Comparison of ENCODE assay signal across 8 cellular contexts in genomic region chr16:58393138-58393504, GRCh38. TPM values are rescaled to one million over a fixed set of nuclear protein-coding genes. Genes with fewer than 3 reads are reported as not detected.
DNase-seq lines count a peak whose midpoint lies in the region; ATAC-seq and TF ChIP-seq lines count a peak whose summit lies in the region.

No MANE protein-coding gene starts in this region.

- H3K9me3 ChIP-seq in OCI-LY7 (ENCODE audit: low read length), result peaks cover 11% of the 10 kb centered on the region; the same call in 1 of the 2 replicates
- H3K9me3 ChIP-seq in endocrine pancreas (ENCODE audit: control insufficient read depth, low read length), result no peaks in the 10 kb centered on the region

- CTCF ChIA-PET in OCI-LY7 (lab: Charles Lee; ENCODE audit: unreplicated experiment), result interaction anchor here (1.2 to 1.3 kb wide), 2 partner anchors 13 to 27 kb away, joined by 3 to 4 read pairs; no protein-coding TSS in a partner anchor

- no TSS peak for BruUV-seq in OCI-LY7 (replicated peaks; lab: Mats Ljungman, UMichigan)

- no peaks in the 10 kb centered on the region for H4K20me1 ChIP-seq in OCI-LY7 (ENCODE audit: insufficient read depth, low read length)

- peaks cover 32% of the 10 kb centered on the region for H3K79me2 ChIP-seq in OCI-LY7 (ENCODE audit: insufficient read depth, low read depth, low read length)

- DNase-seq in NCI-H524 (lab: John Stamatoyannopoulos, UW) (peak; percentile 65 to 76), NCI-H524 treated with DMSO at 0.1 percent for 48 hours (lab: John Stamatoyannopoulos, UW) (no peak), OCI-LY7 (ENCODE audit: low spot score) (peak; percentile 27), myocyte (ENCODE audit: low read depth) (peak; percentile 34), mesenteric fat pad (ENCODE audit: low spot score) (no peak), NCI-H2081 (lab: John Stamatoyannopoulos, UW) (no peak)

- peak overlapping the region; percentile 70 for H3K4me2 ChIP-seq in OCI-LY7 (ENCODE audit: low read length)

- H3K4me3 ChIP-seq in OCI-LY7 (ENCODE audit: low read depth, low read length, poor library complexity, severe bottlenecking) (peak overlapping the region; percentile 86), endocrine pancreas (ENCODE audit: control insufficient read depth, insufficient read depth, low read length) (peak overlapping the region; percentile 63)

- peak; percentile 19 for ATAC-seq in HG02610 (IDR thresholded peaks at IDR 0.05; ENCODE audit: unreplicated experiment)

- no peak for TF ChIP-seq CTCF in OCI-LY7 (conservative IDR thresholded peaks at IDR 0.05; ENCODE audit: low read length)

- H3K27ac ChIP-seq in OCI-LY7 (ENCODE audit: low read depth, low read length, poor library complexity, severe bottlenecking), result peak overlapping the region; percentile 79

- H3K27me3 ChIP-seq in endocrine pancreas (ENCODE audit: control insufficient read depth, insufficient read depth, low read length), result no peaks in the 10 kb centered on the region

- no peak overlapping the region for H3K9ac ChIP-seq in endocrine pancreas (ENCODE audit: control insufficient read depth, insufficient read depth, low read length)

- peaks cover 17% of the 10 kb centered on the region for H3K4me1 ChIP-seq in OCI-LY7 (ENCODE audit: insufficient read depth, low read length, poor library complexity, severe bottlenecking)
- no peaks in the 10 kb centered on the region for H3K4me1 ChIP-seq in endocrine pancreas (ENCODE audit: control insufficient read depth, insufficient read depth, low read length)

- peak overlapping the region; percentile 69; the same call in 1 of the 2 replicates for H2AFZ ChIP-seq in OCI-LY7 (ENCODE audit: low read length)

- intact Hi-C loops in OCI-LY7 (cut with micrococcal nuclease; ENCODE audit: unreplicated experiment), result no loop called here

- POLR2A ChIA-PET in OCI-LY7 (lab: Charles Lee), result interaction anchor here (0.7 to 4.9 kb wide), 8 partner anchors 15 to 72 kb away, joined by 3 to 66 read pairs (median 6); no protein-coding TSS in a partner anchor

- H3K36me3 ChIP-seq in OCI-LY7 (ENCODE audit: insufficient read depth, low read length) (peaks cover 25% of the 10 kb centered on the region), endocrine pancreas (ENCODE audit: control insufficient read depth, insufficient read depth, low read length) (no peaks in the 10 kb centered on the region)

- no peaks in the 10 kb centered on the region for H3K9me2 ChIP-seq in OCI-LY7 (ENCODE audit: insufficient read depth, low read length)

RNA-seq across cellular contexts. Expression of gene GINS3, which starts 0.8 kb away (rescaled TPM):
- 35.7 and 49.1 TPM in 2 replicates for total RNA-seq in OCI-LY7 (2014; rRNA removed; shearing (Covaris generic))
- 50.4 and 50.5 TPM in 2 replicates for total RNA-seq in OCI-LY7 (2022)
- total RNA-seq in myocyte, result 3.6 and 5.9 TPM in 2 replicates
- 2.3 TPM for polyA plus RNA-seq in myocyte (2012)
- total RNA-seq in mesenteric fat pad, result 1.8 TPM

Comparison
In these comparisons a context has a peak if more than half of its experiments do, and no peak if none do; other contexts are left out.
1. DNase-seq: peak in NCI-H524 (2 of 2), OCI-LY7 (single experiment) and myocyte (single experiment); none in NCI-H524 treated with DMSO at 0.1 percent for 48 hours (single experiment), mesenteric fat pad (single experiment) and NCI-H2081 (0 of 2).